In genomic region chr3:15269091-15269989, GRCh38 we compare ENCODE assay signal across 8 cellular contexts.
DNase-seq lines count a peak whose midpoint lies in the region; ATAC-seq and TF ChIP-seq lines count a peak whose summit lies in the region.

No MANE protein-coding gene starts in this region.

- H3K27me3 ChIP-seq in prostate gland (replicated peaks; ENCODE audit: insufficient read depth) = no peaks in the 10 kb centered on the region
- no peaks in the 10 kb centered on the region for H3K27me3 ChIP-seq in transverse colon

- ATAC-seq in HG03095 (IDR thresholded peaks at IDR 0.05; ENCODE audit: unreplicated experiment) = peak; percentile 44

- WGBS in prostate gland = 78% methylated on average over 29 of the region's 29 CpGs
- 71 to 80% methylated on average over 1 to 25 of the region's 29 CpGs for WGBS in transverse colon (ENCODE audit: low coverage in 1 of 2), 2 donors

- H3K36me3 ChIP-seq in prostate gland = no peaks in the 10 kb centered on the region
- no peaks in the 10 kb centered on the region for H3K36me3 ChIP-seq in transverse colon

- H3K27ac ChIP-seq in prostate gland (peak overlapping the region; percentile 41 to 56), transverse colon (peak overlapping the region; percentile 8 to 73 (median 50))

- TF ChIP-seq EP300 in transverse colon (IDR thresholded peaks at IDR 0.05; ENCODE audit: low read depth) = no peak

- H3K4me3 ChIP-seq in prostate gland (no peak overlapping the region), transverse colon (no peak overlapping the region)

- H3K9me3 ChIP-seq in prostate gland (no peaks in the 10 kb centered on the region), transverse colon (no peaks in the 10 kb centered on the region)

- intact Hi-C loops in prostate gland (cut with DNase I) = loop anchor here (2.0 to 5.0 kb wide), 2 partner anchors 62 to 287 kb away; partner anchors contain the start of gene CAPN7
- intact Hi-C loops in transverse colon (cut with DNase I; ENCODE audit: low total_unique reads) = loop anchor here (5.0 kb wide), 1 partner anchor 108 kb away; no protein-coding TSS in a partner anchor

- TF ChIP-seq CTCF in GM13976 (IDR thresholded peaks at IDR 0.05; ENCODE audit: borderline replicate concordance, control extremely low read depth, extremely low read depth, insufficient read depth, missing control alignments) = no peak
- TF ChIP-seq CTCF in prostate gland (IDR thresholded peaks at IDR 0.05) = no peak
- no peak for TF ChIP-seq CTCF in transverse colon (IDR thresholded peaks at IDR 0.05)

- DNase-seq in GM13976 (ENCODE audit: low spot score) (peak; percentile 85), SK-MEL-5 (ENCODE audit: low read depth, low spot score) (peak; percentile 90), glomerular visceral epithelial cell (ENCODE audit: extremely low spot score) (peak; percentile 97), prostate gland (ENCODE audit: low spot score) (no peak), transverse colon (peak; percentile 82), retina (no peak)
- peak; percentile 87 for DNase-seq in activated naive CD4-positive, alpha-beta T cell treated with anti-CD3 and anti-CD28 coated beads, Interleukin-2, amount 50 U/mL, for 16 hours

- in situ Hi-C loops in GM13976 (cut with MboI; ENCODE audit: low sequenced_read_pairs, unreplicated experiment) (loop anchor here (5.0 to 10.0 kb wide), 2 partner anchors 113 to 285 kb away; no protein-coding TSS in a partner anchor), SK-MEL-5 (cut with HindIII; ENCODE audit: low pct_unique_long_range_greater_than_20kb, low sequenced_read_pairs) (no loop called here), transverse colon (cut with MboI; ENCODE audit: low pct_ligation_motif_present in 1 of 4, low pct_unique_long_range_greater_than_20kb in 1 of 4, low sequenced_read_pairs in 3 of 4) (loop anchor here (5.0 to 25.0 kb wide), 5 partner anchors 63 to 295 kb away; partner anchors contain the start of gene SH3BP5 (in 1 of the 4))

- no peaks in the 10 kb centered on the region for H3K4me1 ChIP-seq in prostate gland (replicated peaks)
- H3K4me1 ChIP-seq in transverse colon = peaks cover 0 to 28% (median 9%) of the 10 kb centered on the region in 4 donors

- TF ChIP-seq POLR2A in prostate gland (IDR thresholded peaks at IDR 0.05) = no peak
- TF ChIP-seq POLR2A in transverse colon (IDR thresholded peaks at IDR 0.05) = no peak

Comparison
In these comparisons a context has a peak if more than half of its experiments do, and no peak if none do; other contexts are left out.
1. DNase-seq: peak in GM13976 (single experiment), SK-MEL-5 (single experiment), activated naive CD4-positive, alpha-beta T cell treated with anti-CD3 and anti-CD28 coated beads, Interleukin-2, amount 50 U/mL, for 16 hours (single experiment), glomerular visceral epithelial cell (single experiment) and transverse colon (single experiment); none in prostate gland (single experiment) and retina (single experiment).